8 cellular contexts compared by ENCODE assay signal in the genomic region with DNA sequence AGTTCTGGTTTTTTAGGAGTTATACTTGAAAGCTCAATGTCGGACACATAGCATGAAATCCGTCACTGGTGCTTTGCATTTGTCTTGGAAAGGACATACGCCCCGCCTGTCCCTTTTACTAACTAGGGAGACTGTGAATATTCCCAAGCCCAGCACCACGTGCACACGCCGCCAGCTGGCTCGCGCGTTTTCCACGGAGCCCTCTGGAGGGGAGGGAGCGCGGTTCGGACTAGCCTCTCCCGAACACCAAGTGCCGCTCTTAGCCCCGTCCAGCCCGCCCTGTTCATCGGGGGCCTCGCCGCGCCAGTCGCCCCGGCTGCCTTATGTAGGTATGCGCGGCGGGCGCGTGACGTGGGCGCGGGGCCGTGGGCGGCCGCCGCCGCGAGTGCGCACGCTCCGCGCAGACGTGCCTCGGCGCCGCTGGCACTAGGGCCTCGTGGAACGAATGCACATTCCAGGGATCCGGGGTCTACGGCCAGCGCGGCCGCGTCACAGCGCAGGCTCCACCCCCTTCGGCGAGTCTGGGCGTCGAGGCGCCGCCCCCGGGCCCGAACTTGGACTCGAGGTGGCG. TPM values are rescaled to one million over a fixed set of nuclear protein-coding genes. Genes with fewer than 3 reads are reported as not detected.
DNase-seq lines count a peak whose midpoint lies in the region; ATAC-seq and TF ChIP-seq lines count a peak whose summit lies in the region.

No MANE protein-coding gene starts in this region.

- peak overlapping the region; percentile 85 for H3K9ac ChIP-seq in ES-I3 (ENCODE audit: low read depth, low read length)

- H3K4me3 Mint-ChIP-seq in natural killer cell treated with Interleukin-12 subunit alpha and Interleukin-12 subunit beta and Interleukin-15 and Interleukin-18, amount 100 ng/mL, for 72 hours: peak overlapping the region; percentile 91
- H3K4me3 Mint-ChIP-seq in stimulated activated naive CD8-positive, alpha-beta T cell treated with anti-CD3 and anti-CD28 coated beads, Interleukin-15, Interleukin-2, amounts not matched to agents 100 ng/mL and 50 ng/mL, for 24 hours: peak overlapping the region; percentile 94

- H3K9me3 Mint-ChIP-seq in natural killer cell treated with Interleukin-12 subunit alpha and Interleukin-12 subunit beta and Interleukin-15 and Interleukin-18, amount 100 ng/mL, for 72 hours: no peaks in the 10 kb centered on the region
- H3K9me3 Mint-ChIP-seq in stimulated activated naive CD8-positive, alpha-beta T cell treated with anti-CD3 and anti-CD28 coated beads, Interleukin-15, Interleukin-2, amounts not matched to agents 100 ng/mL and 50 ng/mL, for 24 hours: no peaks in the 10 kb centered on the region

- peak; percentile 87 for TF ChIP-seq POLR2A in Raji (IDR thresholded peaks at IDR 0.05; ENCODE audit: insufficient read depth, low read depth, low read length)

- DNase-seq in H7 (peak; percentile 96), M059J (ENCODE audit: low read depth) (peak; percentile 93), fibroblast of peridontal ligament (ENCODE audit: extremely low read depth) (peak; percentile 94)
- peak; percentile 79 for DNase-seq in activated effector memory CD4-positive, alpha-beta T cell treated with Interleukin-2 at 50 U/mL for 16 hours
- DNase-seq in natural killer cell treated with Interleukin-12 subunit alpha and Interleukin-12 subunit beta and Interleukin-15 and Interleukin-18, amount 100 ng/mL, for 72 hours (ENCODE audit: low spot score): peak; percentile 95

- peak overlapping the region; percentile 97 to 99 for H3K27ac Mint-ChIP-seq in natural killer cell treated with Interleukin-12 subunit alpha and Interleukin-12 subunit beta and Interleukin-15 and Interleukin-18, amount 100 ng/mL, for 72 hours
- H3K27ac Mint-ChIP-seq in stimulated activated naive CD8-positive, alpha-beta T cell treated with anti-CD3 and anti-CD28 coated beads, Interleukin-15, Interleukin-2, amounts not matched to agents 100 ng/mL and 50 ng/mL, for 24 hours: peak overlapping the region; percentile 99

- H3K27me3 ChIP-seq in H7 (ENCODE audit: control insufficient read depth, insufficient read depth, low read length): no peaks in the 10 kb centered on the region

- no peaks in the 10 kb centered on the region for H3K9me3 ChIP-seq in ES-I3 (ENCODE audit: control insufficient read depth, insufficient read depth, low read length)

- H3K27me3 Mint-ChIP-seq in natural killer cell treated with Interleukin-12 subunit alpha and Interleukin-12 subunit beta and Interleukin-15 and Interleukin-18, amount 100 ng/mL, for 72 hours: no peaks in the 10 kb centered on the region
- H3K27me3 Mint-ChIP-seq in stimulated activated naive CD8-positive, alpha-beta T cell treated with anti-CD3 and anti-CD28 coated beads, Interleukin-15, Interleukin-2, amounts not matched to agents 100 ng/mL and 50 ng/mL, for 24 hours: no peaks in the 10 kb centered on the region

- H3K4me3 ChIP-seq in H7 (ENCODE audit: insufficient read depth, low read depth, low read length): peak overlapping the region; percentile 87

- H3K36me3 ChIP-seq in ES-I3 (ENCODE audit: insufficient read depth, low read length) (peaks cover 13% of the 10 kb centered on the region), H7 (replicated peaks; ENCODE audit: control insufficient read depth, insufficient read depth, low read length) (peaks cover 13% of the 10 kb centered on the region)

- H3K36me3 Mint-ChIP-seq in natural killer cell treated with Interleukin-12 subunit alpha and Interleukin-12 subunit beta and Interleukin-15 and Interleukin-18, amount 100 ng/mL, for 72 hours: peaks cover 28% of the 10 kb centered on the region
- peaks cover 31% of the 10 kb centered on the region for H3K36me3 Mint-ChIP-seq in stimulated activated naive CD8-positive, alpha-beta T cell treated with anti-CD3 and anti-CD28 coated beads, Interleukin-15, Interleukin-2, amounts not matched to agents 100 ng/mL and 50 ng/mL, for 24 hours (ENCODE audit: low read depth)

- ATAC-seq in natural killer cell treated with Interleukin-12 subunit alpha and Interleukin-12 subunit beta and Interleukin-15 and Interleukin-18, amount 100 ng/mL, for 72 hours: peak; percentile 79 to 86

- H3K4me1 Mint-ChIP-seq in natural killer cell treated with Interleukin-12 subunit alpha and Interleukin-12 subunit beta and Interleukin-15 and Interleukin-18, amount 100 ng/mL, for 72 hours (ENCODE audit: low read depth in 2 of 2): peaks cover 52 to 59% of the 10 kb centered on the region in 2 donors
- peaks cover 56% of the 10 kb centered on the region for H3K4me1 Mint-ChIP-seq in stimulated activated naive CD8-positive, alpha-beta T cell treated with anti-CD3 and anti-CD28 coated beads, Interleukin-15, Interleukin-2, amounts not matched to agents 100 ng/mL and 50 ng/mL, for 24 hours (ENCODE audit: low read depth)

- H3K4me1 ChIP-seq in ES-I3 (ENCODE audit: insufficient read depth, low read length): peaks cover 29% of the 10 kb centered on the region

RNA-seq across cellular contexts. Expression of gene IRF2BP2, which starts 0.7 kb away (rescaled TPM):
- 67.0 and 90.9 TPM in 2 replicates for total RNA-seq in H7 (2014; rRNA removed; shearing (Covaris generic))
- total RNA-seq in M059J (2014; rRNA removed; shearing (Covaris generic)): 49.0 and 84.1 TPM in 2 replicates
- 100 to 1,000 TPM; 131 to 243 TPM for total RNA-seq in natural killer cell treated with Interleukin-12 subunit alpha and Interleukin-12 subunit beta and Interleukin-15 and Interleukin-18, amount 100 ng/mL, for 72 hours

Comparison
In these comparisons a context has a peak if more than half of its experiments do, and no peak if none do; other contexts are left out.
1. Peak in every context shown above with its lines: DNase-seq, ATAC-seq and H3K4me3 ChIP-seq.